8 cellular contexts compared by ENCODE assay signal in genomic region chr20:34525709-34526416, GRCh38. TPM values are rescaled to one million over a fixed set of nuclear protein-coding genes. Genes with fewer than 3 reads are reported as not detected.
DNase-seq lines count a peak whose midpoint lies in the region; ATAC-seq and TF ChIP-seq lines count a peak whose summit lies in the region.

No MANE protein-coding gene starts in this region.

- H3K36me3 ChIP-seq in esophagus (ENCODE audit: control insufficient read depth in 2 of 2, insufficient read depth in 2 of 2, low read length in 1 of 2), result peaks cover 6 to 19% of the 10 kb centered on the region in 2 donors
- peaks cover 25 to 32% of the 10 kb centered on the region in 2 donors for H3K36me3 ChIP-seq in muscle layer of duodenum (ENCODE audit: control insufficient read depth in 1 of 2, insufficient read depth in 2 of 2, low read length in 2 of 2)

- DNase-seq in GM03348 (ENCODE audit: low spot score), result peak; percentile 93
- DNase-seq in RWPE1 (ENCODE audit: low spot score), result peak; percentile 100
- no peak for DNase-seq in stimulated activated CD4-positive, alpha-beta T cell treated with anti-CD3 and anti-CD28 coated beads, Interleukin-15, amount 100 ng/mL, for 24 hours
- no peak for DNase-seq in NCI-H187 treated with DMSO at 0.1 percent for 48 hours (lab: John Stamatoyannopoulos, UW)

- ATAC-seq in HG02840 (IDR thresholded peaks at IDR 0.05; ENCODE audit: low FRiP score, unreplicated experiment) (no peak), HG03457 (IDR thresholded peaks at IDR 0.05; ENCODE audit: unreplicated experiment) (no peak)

- peak overlapping the region; percentile 90 for H3K27ac ChIP-seq in RWPE1
- H3K27ac ChIP-seq in esophagus (ENCODE audit: low read depth in 2 of 2, low read length in 1 of 2), result peak overlapping the region; percentile 87 to 96
- H3K27ac ChIP-seq in muscle layer of duodenum (ENCODE audit: low read length), result peak overlapping the region; percentile 70

- H3K4me1 ChIP-seq in esophagus (ENCODE audit: control insufficient read depth in 2 of 2, insufficient read depth in 2 of 2, low read length in 1 of 2) (peaks cover 4 to 9% of the 10 kb centered on the region in 2 donors), muscle layer of duodenum (ENCODE audit: control insufficient read depth in 1 of 2, insufficient read depth in 2 of 2, low read length in 2 of 2) (peaks cover 17 to 53% of the 10 kb centered on the region in 2 donors)

- H3K27me3 ChIP-seq in esophagus (ENCODE audit: control insufficient read depth in 1 of 2, insufficient read depth in 2 of 2, low read length in 2 of 2), result no peaks in the 10 kb centered on the region
- no peaks in the 10 kb centered on the region for H3K27me3 ChIP-seq in muscle layer of duodenum (ENCODE audit: low read depth, low read length)

- POLR2A ChIA-PET in RWPE1 (lab: Yijun Ruan, JAX; ENCODE audit: low non-redundant PET), result interaction anchor here (0.7 kb wide), 1 partner anchor 10 kb away, joined by 6 read pairs; the partner anchor contains the start of gene DYNLRB1

- CTCF ChIA-PET in RWPE1 (lab: Yijun Ruan, JAX), result interaction anchor here (0.5 to 3.3 kb wide), 2 partner anchors 213 to 537 kb away, joined by 3 to 21 read pairs; no protein-coding TSS in a partner anchor

- TF ChIP-seq CTCF in RWPE1 (conservative IDR thresholded peaks at IDR 0.05; ENCODE audit: low read depth), result no peak

- H3K4me3 ChIP-seq in esophagus (ENCODE audit: low read depth in 1 of 2, low read length in 2 of 2) (peak overlapping the region in 1 of 2 donors; percentile 14), muscle layer of duodenum (ENCODE audit: low read depth in 1 of 2, low read length in 2 of 2) (peak overlapping the region in 1 of 2 donors; percentile 17)

- H3K9me3 ChIP-seq in esophagus (ENCODE audit: control insufficient read depth in 2 of 2, insufficient read depth in 1 of 2, low read depth in 1 of 2, low read length in 1 of 2), result no peaks in the 10 kb centered on the region
- no peaks in the 10 kb centered on the region for H3K9me3 ChIP-seq in muscle layer of duodenum (ENCODE audit: control insufficient read depth in 1 of 2, low read length in 2 of 2)

- 20 to 26% methylated on average over 14 of the region's 14 CpGs for WGBS in esophagus, 2 donors

RNA-seq across cellular contexts. Expression of gene DYNLRB1, which starts 9.6 kb away (rescaled TPM):
- polyA plus RNA-seq in esophagus, result 100 to 1,000 TPM; 140 to 189 TPM

RNA-seq across cellular contexts. Expression of gene MAP1LC3A, which starts 32.7 kb away (rescaled TPM):
- polyA plus RNA-seq in esophagus, result 10 to 100 TPM; 28.7 to 29.5 TPM

Comparison
In these comparisons a context has a peak if more than half of its experiments do, and no peak if none do; other contexts are left out.
1. DNase-seq: peak in GM03348 (single experiment) and RWPE1 (single experiment); none in stimulated activated CD4-positive, alpha-beta T cell treated with anti-CD3 and anti-CD28 coated beads, Interleukin-15, amount 100 ng/mL, for 24 hours (single experiment) and NCI-H187 treated with DMSO at 0.1 percent for 48 hours (single experiment).
2. Peak in every context shown above with its lines, with median percentiles within 50 percentile points of each other: H3K27ac ChIP-seq.